1 cellular context compared by ENCODE assay signal in the genomic region with DNA sequence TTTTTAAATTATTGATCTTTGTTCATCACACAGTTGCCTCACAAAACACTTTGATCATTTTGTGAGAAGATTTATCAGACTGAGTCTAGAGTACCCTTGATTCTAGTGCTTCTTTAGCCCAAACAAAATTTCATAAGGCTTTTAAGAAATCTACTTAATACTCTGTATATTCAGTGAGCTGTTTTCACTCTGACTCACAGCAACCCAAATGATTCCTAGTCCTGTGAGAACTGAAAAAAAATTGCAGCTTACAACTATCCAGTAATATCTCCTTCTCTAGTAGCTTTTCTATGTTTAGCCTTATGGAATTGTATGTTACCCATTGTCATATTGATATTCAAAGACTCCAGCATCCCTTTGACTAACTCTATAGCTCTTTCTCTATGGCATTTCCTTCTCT.
TF ChIP-seq lines count a peak whose summit lies in the region.

No MANE protein-coding gene starts in this region.

TF ChIP-seq in WTC11, 78 proteins besides CTCF, POLR2A, EP300 and RAD21 (continued from another document):
- TF ChIP-seq AFF4 (CRISPR knock-in tag; IDR thresholded peaks at IDR 0.05; ENCODE audit: borderline replicate concordance) (no peak), AR (CRISPR knock-in tag; IDR thresholded peaks at IDR 0.05) (no peak), NR1H2 (CRISPR knock-in tag; IDR thresholded peaks at IDR 0.05) (no peak)
